ENCODE assay signal across 19 cellular contexts in the genomic region with DNA sequence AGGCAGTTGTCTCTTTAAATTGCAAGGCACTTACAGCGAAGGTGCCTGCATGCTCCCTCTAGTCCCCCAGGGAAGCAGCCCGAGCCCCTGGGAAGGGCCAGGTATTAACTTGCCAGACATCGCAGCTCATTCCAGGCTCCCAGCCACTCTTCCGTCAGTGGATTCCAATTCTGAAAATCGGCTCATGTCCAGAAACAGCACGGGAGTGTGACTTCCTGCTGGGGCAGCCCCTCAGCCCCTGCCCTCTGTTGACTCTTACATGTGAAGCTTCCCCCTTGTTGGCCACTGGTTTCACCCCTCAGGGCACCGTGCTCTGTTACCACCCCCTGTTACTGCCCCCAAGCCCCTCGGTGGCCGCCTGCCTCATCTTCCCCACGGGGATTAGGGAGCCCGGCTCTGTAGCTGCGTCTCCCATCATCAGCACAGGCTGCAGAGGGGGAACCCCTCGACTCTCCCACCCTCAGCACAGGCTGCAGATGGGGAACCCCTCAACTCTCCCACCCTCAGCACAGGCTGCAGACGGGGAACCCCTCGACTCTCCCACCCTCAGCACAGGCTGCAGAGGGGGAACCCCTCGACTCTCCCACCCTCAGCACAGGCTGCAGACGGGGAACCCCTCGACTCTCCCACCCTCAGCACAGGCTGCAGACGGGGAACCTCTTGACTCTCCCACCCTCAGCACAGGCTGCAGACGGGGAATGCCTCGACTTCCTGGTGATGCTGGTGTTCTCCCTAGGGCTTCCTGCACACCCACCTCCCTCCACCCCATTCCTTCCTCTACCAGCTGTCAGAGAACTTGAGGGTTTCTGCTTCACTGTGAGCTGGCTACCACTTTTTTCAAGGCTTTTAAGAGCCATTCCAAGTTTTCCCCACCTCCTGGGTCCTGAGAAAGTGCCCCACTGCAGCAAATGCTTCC. TPM values are rescaled to one million over a fixed set of nuclear protein-coding genes. Genes with fewer than 3 reads are reported as not detected.
DNase-seq lines count a peak whose midpoint lies in the region; ATAC-seq and TF ChIP-seq lines count a peak whose summit lies in the region.
"Had no signal": no experiment of that assay in that cellular context is flagged by ENCODE, and none has a peak within 500 bp of the region (broad histone marks: within the 10 kb centered on the region; RNA-seq: fewer than 3 reads in every experiment).

No MANE protein-coding gene starts in this region.

- peaks cover 0 to 20% of the 10 kb centered on the region in 2 experiments; a peak in 1 of 4 replicates for H3K4me1 ChIP-seq in SK-N-SH (ENCODE audit: control insufficient read depth in 1 of 2, insufficient read depth in 2 of 2, low read depth in 1 of 2, low read length in 1 of 2)
- H3K4me1 ChIP-seq in OCI-LY3 (ENCODE audit: low read length), result peaks cover 63% of the 10 kb centered on the region
- no peaks in the 10 kb centered on the region for H3K4me1 ChIP-seq in osteoblast (ENCODE audit: insufficient read depth, low read length)
- no peaks in the 10 kb centered on the region for H3K4me1 ChIP-seq in colonic mucosa
- H3K4me1 ChIP-seq: Caco-2, SJCRH30 had no signal

- WGBS in SK-N-SH (ENCODE audit: low lambda C conversion rate), result 25% methylated on average over 16 of the region's 21 CpGs

- POLR2A ChIA-PET in SK-N-SH (lab: Yijun Ruan, JAX), result no interaction called here
- POLR2A ChIA-PET in activated CD4-positive, alpha-beta memory T cell treated with anti-CD3 and anti-CD28 coated beads for 36 hours (lab: Charles Lee), result no interaction called here

- TF ChIP-seq RAD21 in SK-N-SH (IDR thresholded peaks at IDR 0.05; ENCODE audit: low read length), result no peak

- H3K27ac ChIP-seq in SK-N-SH (ENCODE audit: low read depth in 2 of 2, low read length in 1 of 2), result peak overlapping the region in 1 of 2 experiments; percentile 72; a peak in 2 of 4 replicates
- H3K27ac ChIP-seq in OCI-LY3 (ENCODE audit: low read length), result peak overlapping the region; percentile 91
- no peak overlapping the region for H3K27ac ChIP-seq in osteoblast (ENCODE audit: low read depth, low read length)
- H3K27ac ChIP-seq in colonic mucosa, result no peak overlapping the region
- H3K27ac ChIP-seq: SJCRH30 had no signal

- H3K27me3 ChIP-seq in SK-N-SH (ENCODE audit: insufficient read depth) (no peaks in the 10 kb centered on the region), OCI-LY3 (ENCODE audit: low read depth, low read length) (no peaks in the 10 kb centered on the region), osteoblast (ENCODE audit: insufficient read depth, low read length) (no peaks in the 10 kb centered on the region), colonic mucosa (no peaks in the 10 kb centered on the region)
- H3K27me3 ChIP-seq: SJCRH30 had no signal

- H3K79me2 ChIP-seq in SK-N-SH (ENCODE audit: insufficient read depth), result no peaks in the 10 kb centered on the region
- 0 out of 2 replicates have a peak, but pooled peaks cover 5% of the 10 kb centered on the region for H3K79me2 ChIP-seq in OCI-LY3 (ENCODE audit: low read length)
- H3K79me2 ChIP-seq in osteoblast (ENCODE audit: insufficient read depth, low read length), result no peaks in the 10 kb centered on the region

- H3K9me3 ChIP-seq in SK-N-SH (no peaks in the 10 kb centered on the region), OCI-LY3 (ENCODE audit: insufficient read depth, low read length) (no peaks in the 10 kb centered on the region), osteoblast (ENCODE audit: low read depth, low read length) (no peaks in the 10 kb centered on the region), colonic mucosa (no peaks in the 10 kb centered on the region)
- H3K9me3 ChIP-seq: Caco-2, SJCRH30 had no signal

- no peaks in the 10 kb centered on the region for H3K4me1 Mint-ChIP-seq in activated CD4-positive, alpha-beta memory T cell treated with anti-CD3 and anti-CD28 coated beads for 36 hours (ENCODE audit: low read depth)
- H3K4me1 Mint-ChIP-seq: GM23338 had no signal

- ATAC-seq in SK-N-SH treated with all-trans-retinoic acid at 6 μM for 48 hours (no peak), GM21423 (IDR thresholded peaks at IDR 0.05; ENCODE audit: unreplicated experiment) (no peak)

- no peak overlapping the region for H2AFZ ChIP-seq in SK-N-SH (ENCODE audit: low read depth)
- H2AFZ ChIP-seq in OCI-LY3 (ENCODE audit: low read depth, low read length), result no peak overlapping the region
- no peak overlapping the region for H2AFZ ChIP-seq in osteoblast (ENCODE audit: low read length)

- H3K4me3 ChIP-seq in SK-N-SH (ENCODE audit: low read depth in 2 of 2, low read length in 1 of 2) (no peak overlapping the region; a peak in 1 of 4 replicates), OCI-LY3 (ENCODE audit: low read length) (peak overlapping the region; percentile 71), osteoblast (ENCODE audit: insufficient read depth, low read length) (no peak overlapping the region), colonic mucosa (no peak overlapping the region)
- H3K4me3 ChIP-seq: GM23338, SJCRH30 had no signal

- no peaks in the 10 kb centered on the region for H3K9me2 ChIP-seq in SK-N-SH

- H3K36me3 ChIP-seq in SK-N-SH (replicated peaks in 1 of 2; ENCODE audit: control insufficient read depth in 1 of 2, insufficient read depth in 2 of 2, low read length in 1 of 2), result no peaks in the 10 kb centered on the region
- peaks cover 8% of the 10 kb centered on the region for H3K36me3 ChIP-seq in OCI-LY3 (replicated peaks; ENCODE audit: low read depth, low read length)
- H3K36me3 ChIP-seq in osteoblast (ENCODE audit: insufficient read depth, low read length), result no peaks in the 10 kb centered on the region
- no peaks in the 10 kb centered on the region for H3K36me3 ChIP-seq in colonic mucosa
- H3K36me3 ChIP-seq: SJCRH30 had no signal

- intact Hi-C loops in activated CD4-positive, alpha-beta memory T cell treated with anti-CD3 and anti-CD28 coated beads for 36 hours (cut with micrococcal nuclease), result no loop called here
- intact Hi-C loops in colonic mucosa (cut with DNase I), result no loop called here

- CTCF ChIA-PET in SK-N-SH (lab: Yijun Ruan, JAX), result interaction anchor here (1.5 to 1.6 kb wide), 2 partner anchors 11 to 15 kb away, joined by 4 read pairs; a partner anchor contains a TSS
- CTCF ChIA-PET in activated CD4-positive, alpha-beta memory T cell treated with anti-CD3 and anti-CD28 coated beads for 36 hours (lab: Charles Lee), result no interaction called here

- peak; percentile 53 for DNase-seq in SK-N-SH
- DNase-seq in GM10266 (ENCODE audit: extremely low spot score), result peak; percentile 40
- peak; percentile 67 for DNase-seq in osteoblast (ENCODE audit: insufficient read length, low spot score, missing footprints)
- no peak for DNase-seq in activated CD4-positive, alpha-beta memory T cell treated with anti-CD3 and anti-CD28 coated beads for 36 hours
- DNase-seq in colonic mucosa, result no peak
- DNase-seq: 8988T; Caco-2; CD4-positive, alpha-beta T cell; KG1; NCI-H1105 treated with DMSO at 0.1 percent for 48 hours; NCI-H1694 treated with DMSO at 0.1 percent for 48 hours; NCI-H2107; NCI-H524; SJCRH30 had no signal

- no peak for TF ChIP-seq CTCF in SK-N-SH (IDR thresholded peaks at IDR 0.05)
- TF ChIP-seq CTCF in GM10266 (IDR thresholded peaks at IDR 0.05; ENCODE audit: control insufficient read depth, insufficient read depth, low read depth, missing control alignments), result no peak
- no peak for TF ChIP-seq CTCF in OCI-LY3 (IDR thresholded peaks at IDR 0.05; ENCODE audit: low read depth, low read length)
- no peak for TF ChIP-seq CTCF in osteoblast (IDR thresholded peaks at IDR 0.05; ENCODE audit: extremely low read depth, low read depth, low read length)
- no peak for TF ChIP-seq CTCF in colonic mucosa (IDR thresholded peaks at IDR 0.05)

- no peak overlapping the region for H3K4me3 Mint-ChIP-seq in activated CD4-positive, alpha-beta memory T cell treated with anti-CD3 and anti-CD28 coated beads for 36 hours
- H3K4me3 Mint-ChIP-seq: CD4-positive, alpha-beta T cell; GM23338 had no signal

- H3K9ac ChIP-seq in SK-N-SH, result no peak overlapping the region
- H3K9ac ChIP-seq in OCI-LY3 (ENCODE audit: low read length), result peak overlapping the region; percentile 80
- H3K9ac ChIP-seq in colonic mucosa (ENCODE audit: low read depth in 2 of 2, low read length in 2 of 2), result no peak overlapping the region

- H4K20me1 ChIP-seq in SK-N-SH (ENCODE audit: insufficient read depth) (no peaks in the 10 kb centered on the region), OCI-LY3 (ENCODE audit: insufficient read depth, low read length) (no peaks in the 10 kb centered on the region), osteoblast (ENCODE audit: insufficient read depth, low read length) (no peaks in the 10 kb centered on the region)

- H3F3A ChIP-seq in SK-N-SH (replicated peaks; ENCODE audit: insufficient read depth), result no peaks in the 10 kb centered on the region

- H3K27me3 Mint-ChIP-seq in activated CD4-positive, alpha-beta memory T cell treated with anti-CD3 and anti-CD28 coated beads for 36 hours, result peaks cover 17% of the 10 kb centered on the region

- no peak overlapping the region for H3K4me2 ChIP-seq in SK-N-SH
- H3K4me2 ChIP-seq in OCI-LY3 (ENCODE audit: low read length), result peak overlapping the region; percentile 83
- H3K4me2 ChIP-seq in osteoblast (ENCODE audit: insufficient read depth, low read length), result no peak overlapping the region
- H3K4me2 ChIP-seq: GM23338 had no signal

- peaks cover 2% of the 10 kb centered on the region for H3K36me3 Mint-ChIP-seq in activated CD4-positive, alpha-beta memory T cell treated with anti-CD3 and anti-CD28 coated beads for 36 hours

- H3K27ac Mint-ChIP-seq in activated CD4-positive, alpha-beta memory T cell treated with anti-CD3 and anti-CD28 coated beads for 36 hours, result no peak overlapping the region
- H3K27ac Mint-ChIP-seq: CD4-positive, alpha-beta T cell; GM23338 had no signal

- peaks cover 7% of the 10 kb centered on the region for H3K9me3 Mint-ChIP-seq in activated CD4-positive, alpha-beta memory T cell treated with anti-CD3 and anti-CD28 coated beads for 36 hours
- H3K9me3 Mint-ChIP-seq: CD4-positive, alpha-beta T cell had no signal

- no peak for TF ChIP-seq EP300 in SK-N-SH (IDR thresholded peaks at IDR 0.05; ENCODE audit: borderline replicate concordance in 1 of 2, low read depth in 1 of 2, low read length in 1 of 2)

TF ChIP-seq in SK-N-SH, 30 proteins besides CTCF, POLR2A, EP300 and RAD21 (continues in another document):
- TF ChIP-seq TEAD4 (IDR thresholded peaks at IDR 0.05; ENCODE audit: borderline replicate concordance, insufficient read depth) (no peak), RFX5 (IDR thresholded peaks at IDR 0.05; ENCODE audit: low read length) (no peak), JUND (IDR thresholded peaks at IDR 0.05) (no peak), SMC3 (IDR thresholded peaks at IDR 0.05; ENCODE audit: low read depth, low read length) (no peak)

RNA-seq across cellular contexts. Expression of a gene that starts 11.1 kb away (rescaled TPM):
- polyA plus RNA-seq in SK-N-SH (2012; rRNA removed), result 0.03 and 0.05 TPM in 2 replicates
- polyA plus RNA-seq in SK-N-SH (2012; cell fraction: cytosol; rRNA removed), result 0.05 and 0.16 TPM in 2 replicates
- 0.17 and 0.28 TPM in 2 replicates for polyA plus RNA-seq in SK-N-SH (2012; cell fraction: nucleus; rRNA removed)
- total RNA-seq in osteoblast (under 0.01 TPM in 2 replicates), colonic mucosa (under 1 TPM; 0.19 to 0.42 TPM)
- under 1 TPM; 0.02 to 0.17 TPM for total RNA-seq in activated CD4-positive, alpha-beta memory T cell treated with anti-CD3 and anti-CD28 coated beads for 36 hours
- total RNA-seq: CD4-positive, alpha-beta T cell; HT-29 had no signal

Comparison
In these comparisons a context has a peak if more than half of its experiments do, and no peak if none do; other contexts are left out.
1. DNase-seq: peak in SK-N-SH (single experiment), GM10266 (single experiment) and osteoblast (single experiment); none in activated CD4-positive, alpha-beta memory T cell treated with anti-CD3 and anti-CD28 coated beads for 36 hours (single experiment) and colonic mucosa (single experiment).